In the genomic region with DNA sequence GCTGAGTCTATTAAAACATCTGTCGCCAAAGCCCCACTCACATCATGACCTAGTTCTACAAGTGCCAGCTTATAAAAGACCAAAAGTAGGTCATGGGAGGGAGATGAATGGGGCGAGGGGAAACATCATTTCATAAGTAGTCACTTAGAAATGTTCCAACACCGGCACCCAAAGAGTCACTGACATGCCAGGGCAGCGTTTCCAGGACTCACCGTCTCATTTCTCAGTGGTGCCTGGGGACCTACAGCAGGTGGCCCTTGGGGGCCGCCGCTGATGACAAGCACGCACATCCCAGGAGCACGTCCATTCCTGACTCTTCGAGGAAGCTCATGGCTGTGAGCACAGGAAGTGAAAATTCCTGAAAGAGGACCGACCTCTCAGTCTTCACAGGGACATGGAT, we compare ENCODE assay signal across 25 cellular contexts.
"Had no signal": no experiment of that assay in that cellular context is flagged by ENCODE, and none has a peak within 500 bp of the region (broad histone marks: within the 10 kb centered on the region; RNA-seq: fewer than 3 reads in every experiment).

No MANE protein-coding gene starts in this region.

- DNase-seq: activated B cell treated with CpG ODN at 0.5 μM for 24 hours; activated CD4-positive, alpha-beta T cell treated with anti-CD3 and anti-CD28 coated beads for 48 hours; activated CD4-positive, alpha-beta T cell treated with anti-CD3 and anti-CD28 coated beads, Interleukin-2, amount 50 U/mL, for 1 hour; activated CD4-positive, alpha-beta T cell treated with anti-CD3 and anti-CD28 coated beads, Interleukin-2, amount 50 U/mL, for 48 hours; activated CD8-positive, alpha-beta memory T cell treated with anti-CD3 and anti-CD28 coated beads, Interleukin-2, amount 50 U/mL, for 48 hours; activated effector memory CD4-positive, alpha-beta T cell treated with Interleukin-2 at 50 U/mL for 16 hours; activated naive CD4-positive, alpha-beta T cell treated with anti-CD3 and anti-CD28 coated beads for 36 hours; activated naive CD8-positive, alpha-beta T cell treated with anti-CD3 and anti-CD28 coated beads, Interleukin-2, amount 10 ng/mL, durations not matched to agents 7 days and 5 days; activated T-cell treated with anti-CD3 and anti-CD28 coated beads for 4 hours; activated T-cell treated with anti-CD3 and anti-CD28 coated beads, Interleukin-2, amount 50 U/mL, for 24 hours; activated T-cell treated with anti-CD3 and anti-CD28 coated beads, Interleukin-2, amount 50 U/mL, for 72 hours; effector memory CD4-positive, alpha-beta T cell; endodermal cell; foreskin fibroblast; T1000; WERI-Rb-1 had no signal

- ATAC-seq: activated CD4-positive, CD25-positive, alpha-beta regulatory T cell treated with anti-CD3 and anti-CD28 coated beads, Interleukin-2, amount 50 U/mL, for 24 hours; activated naive CD4-positive, alpha-beta T cell treated with anti-CD3 and anti-CD28 coated beads, Interleukin-2, amount 50 U/mL, for 72 hours; activated T-cell treated with anti-CD3 and anti-CD28 coated beads, Interleukin-2, amount 50 U/mL, for 72 hours; esophagus mucosa had no signal

- H3K36me3 ChIP-seq: ascending aorta, breast epithelium, cardiac muscle cell, WERI-Rb-1 had no signal

- H3K4me1 ChIP-seq: ascending aorta, breast epithelium had no signal

- H3K27ac ChIP-seq: ascending aorta, breast epithelium, cardiac muscle cell, coronary artery, dorsolateral prefrontal cortex, WERI-Rb-1 had no signal

- FAIRE-seq: frontal cortex had no signal

- H3K4me3 ChIP-seq: ascending aorta, breast epithelium, cardiac muscle cell, coronary artery, dorsolateral prefrontal cortex had no signal

- H3K27me3 ChIP-seq: ascending aorta, cardiac muscle cell had no signal

- H3K9me3 ChIP-seq: ascending aorta, breast epithelium had no signal
